10 cellular contexts compared by ENCODE assay signal in genomic region chr17:80760501-80760900, GRCh38.
A peak's percentile ranks its signal among the peaks of the same experiment; 100 is the strongest.
DNase-seq lines count a peak whose midpoint lies in the region; ATAC-seq, FAIRE-seq and TF ChIP-seq lines count a peak whose summit lies in the region.
"Had no signal": no experiment of that assay in that cellular context is flagged by ENCODE, and none has a peak within 500 bp of the region (broad histone marks: within the 10 kb centered on the region; RNA-seq: fewer than 3 reads in every experiment).

No MANE protein-coding gene starts in this region.

- H3K27me3 ChIP-seq in naive thymus-derived CD4-positive, alpha-beta T cell (ENCODE audit: control insufficient read depth in 2 of 2, insufficient read depth in 2 of 2, low read length in 2 of 2) = no peaks in the 10 kb centered on the region

- H3K36me3 Mint-ChIP-seq in T-helper 17 cell (ENCODE audit: low read depth) = peaks cover 2% of the 10 kb centered on the region
- H3K36me3 Mint-ChIP-seq in naive thymus-derived CD4-positive, alpha-beta T cell = peaks cover 0 to 52% (median 20%) of the 10 kb centered on the region in 5 donors

- no peaks in the 10 kb centered on the region for H3K27me3 Mint-ChIP-seq in T-helper 17 cell
- no peaks in the 10 kb centered on the region for H3K27me3 Mint-ChIP-seq in naive thymus-derived CD4-positive, alpha-beta T cell

- POLR2A ChIA-PET in naive thymus-derived CD4-positive, alpha-beta T cell (lab: Charles Lee) = interaction anchor here (0.7 to 4.1 kb wide), 5 partner anchors 8 to 56 kb away, joined by 3 to 39 read pairs (median 4); no protein-coding TSS in a partner anchor

- H3K4me1 ChIP-seq in naive thymus-derived CD4-positive, alpha-beta T cell (ENCODE audit: control insufficient read depth in 2 of 2, insufficient read depth in 2 of 2, low read length in 2 of 2) = peaks cover 26 to 60% of the 10 kb centered on the region in 2 donors

- peaks cover 0 to 4% (median 0%) of the 10 kb centered on the region in 11 donors for H3K9me3 Mint-ChIP-seq in naive thymus-derived CD4-positive, alpha-beta T cell

- 45 to 50% methylated on average over 12 of the region's 12 CpGs for WGBS in lower leg skin, 2 donors

- no peak for TF ChIP-seq POLR2A in lower leg skin (IDR thresholded peaks at IDR 0.05)

- peaks cover 45% of the 10 kb centered on the region for H3K4me1 Mint-ChIP-seq in T-helper 17 cell
- H3K4me1 Mint-ChIP-seq in naive thymus-derived CD4-positive, alpha-beta T cell = peaks cover 52 to 91% (median 83%) of the 10 kb centered on the region in 7 donors

- H3K36me3 ChIP-seq in naive thymus-derived CD4-positive, alpha-beta T cell (ENCODE audit: control insufficient read depth in 2 of 3, insufficient read depth in 3 of 3, low read length in 3 of 3) = no peaks in the 10 kb centered on the region

- peak overlapping the region; percentile 81 for H3K27ac ChIP-seq in naive thymus-derived CD4-positive, alpha-beta T cell (ENCODE audit: low read depth, low read length)

- CTCF ChIA-PET in naive thymus-derived CD4-positive, alpha-beta T cell (lab: Charles Lee) = no interaction called here

- peak overlapping the region; percentile 96 for H3K27ac Mint-ChIP-seq in T-helper 17 cell
- H3K27ac Mint-ChIP-seq in naive thymus-derived CD4-positive, alpha-beta T cell = peak overlapping the region; percentile 87 to 98 (median 95)

- intact Hi-C loops in naive thymus-derived CD4-positive, alpha-beta T cell (cut with micrococcal nuclease) = loop anchor here (2.0 to 10.0 kb wide), 4 partner anchors 14 to 306 kb away; no protein-coding TSS in a partner anchor
- intact Hi-C loops in lower leg skin (cut with DNase I; ENCODE audit: low total_unique reads) = no loop called here

- TF ChIP-seq CTCF in D721Med (IDR thresholded peaks at IDR 0.05; ENCODE audit: insufficient read depth, missing control alignments) = no peak
- TF ChIP-seq CTCF in lower leg skin (IDR thresholded peaks at IDR 0.05) = no peak

- ATAC-seq in T-helper 17 cell = peak; percentile 34
- ATAC-seq in naive thymus-derived CD4-positive, alpha-beta T cell = peak; percentile 36
- ATAC-seq: left cardiac atrium had no signal

- no peak for FAIRE-seq in D721Med (lab: Jason Lieb, UNC)

- peak overlapping the region; percentile 43 for H3K4me3 Mint-ChIP-seq in T-helper 17 cell
- H3K4me3 Mint-ChIP-seq in naive thymus-derived CD4-positive, alpha-beta T cell = peak overlapping the region in 8 of 10 donors; percentile 60 to 82 (median 80)

- H3K9me3 ChIP-seq in T-helper 17 cell (ENCODE audit: control insufficient read depth, low read length, poor library complexity, severe bottlenecking) = no peaks in the 10 kb centered on the region
- no peaks in the 10 kb centered on the region for H3K9me3 ChIP-seq in naive thymus-derived CD4-positive, alpha-beta T cell (ENCODE audit: control insufficient read depth in 2 of 3, low read length in 3 of 3)

- DNase-seq in GDM1 (lab: John Stamatoyannopoulos, UW) = peak; percentile 35
- DNase-seq in NCI-H1694 treated with DMSO at 0.1 percent for 48 hours (lab: John Stamatoyannopoulos, UW) = peak; percentile 78
- no peak for DNase-seq in T-helper 17 cell
- peak in 1 of 9 donors; percentile 15 for DNase-seq in naive thymus-derived CD4-positive, alpha-beta T cell
- DNase-seq in D721Med (ENCODE audit: insufficient read length, low spot score) = no peak
- no peak for DNase-seq in HuH-7 (ENCODE audit: low spot score)
- DNase-seq in OCI-M1 (lab: John Stamatoyannopoulos, UW) = no peak
- no peak for DNase-seq in lower leg skin (ENCODE audit: low spot score in 2 of 2)
- DNase-seq: anterior cingulate cortex, left cardiac atrium had no signal

- H3K4me3 ChIP-seq in naive thymus-derived CD4-positive, alpha-beta T cell (ENCODE audit: low read length) = no peak overlapping the region
- no peak overlapping the region for H3K4me3 ChIP-seq in lower leg skin (ENCODE audit: low read depth, poor library complexity, severe bottlenecking)

Comparison
In these comparisons a context has a peak if more than half of its experiments do, and no peak if none do; other contexts are left out.
1. DNase-seq: peak in GDM1 (single experiment) and NCI-H1694 treated with DMSO at 0.1 percent for 48 hours (single experiment); none in T-helper 17 cell (0 of 3), D721Med (single experiment), HuH-7 (single experiment), OCI-M1 (single experiment) and lower leg skin (0 of 2).